ENCODE assay signal across 8 cellular contexts in genomic region chr7:42237162-42237821, GRCh38. TPM values are rescaled to one million over a fixed set of nuclear protein-coding genes. Genes with fewer than 3 reads are reported as not detected.
DNase-seq lines count a peak whose midpoint lies in the region; ATAC-seq and TF ChIP-seq lines count a peak whose summit lies in the region.

Gene GLI3, minus strand, starts transcription at chr7:42237209. Its CDS starts 13,956 bp downstream, at chr7:42223253.

- TF ChIP-seq EP300 in ovary (IDR thresholded peaks at IDR 0.05) = peak; percentile 24

- no peaks in the 10 kb centered on the region for H3K79me2 ChIP-seq in MM.1S (ENCODE audit: low read length)

- no peaks in the 10 kb centered on the region for H3K9me2 ChIP-seq in MM.1S (replicated peaks; ENCODE audit: insufficient read depth, low read length)

- H3F3A ChIP-seq in MM.1S (ENCODE audit: insufficient read depth, low read length) = no peaks in the 10 kb centered on the region

- H3K27me3 ChIP-seq in MM.1S (replicated peaks; ENCODE audit: insufficient read depth, low read length) (no peaks in the 10 kb centered on the region), adrenal gland (no peaks in the 10 kb centered on the region), heart left ventricle (peaks cover 0 to 40% (median 0%) of the 10 kb centered on the region in 9 donors), ovary (no peaks in the 10 kb centered on the region)

- no peaks in the 10 kb centered on the region for H4K20me1 ChIP-seq in MM.1S (ENCODE audit: insufficient read depth, low read length)

- no peaks in the 10 kb centered on the region for H3K4me1 ChIP-seq in MM.1S (ENCODE audit: low read length)
- H3K4me1 ChIP-seq in adrenal gland (replicated peaks in 1 of 2) = peaks cover 8 to 19% of the 10 kb centered on the region in 2 donors
- peaks cover 0 to 16% (median 8%) of the 10 kb centered on the region in 12 donors for H3K4me1 ChIP-seq in heart left ventricle
- peaks cover 1% of the 10 kb centered on the region for H3K4me1 ChIP-seq in ovary (ENCODE audit: insufficient read depth)

- TF ChIP-seq CTCF in MM.1S (IDR thresholded peaks at IDR 0.05; ENCODE audit: low read length) = peak; percentile 11; the same call in 1 of the 2 replicates
- peak in 5 of 6 experiments; percentile 16 to 36 (median 23) for TF ChIP-seq CTCF in adrenal gland (IDR thresholded peaks at IDR 0.05)
- peak in 7 of 12 donors; percentile 6 to 56 (median 27) for TF ChIP-seq CTCF in heart left ventricle (IDR thresholded peaks at IDR 0.05)
- peak in 1 of 3 donors; percentile 41 for TF ChIP-seq CTCF in ovary (IDR thresholded peaks at IDR 0.05)

- H3K27ac ChIP-seq in MM.1S (ENCODE audit: low read length) = peak within 1 kb of the TSS; percentile 75; the same call in 1 of the 2 replicates
- H3K27ac ChIP-seq in adrenal gland = peak within 1 kb of the TSS; percentile 59 to 94 (median 93)
- peak within 1 kb of the TSS; percentile 64 to 95 (median 86) for H3K27ac ChIP-seq in heart left ventricle
- peak within 1 kb of the TSS; percentile 94 to 98 for H3K27ac ChIP-seq in ovary

- H3K36me3 ChIP-seq in MM.1S (replicated peaks; ENCODE audit: insufficient read depth, low read length) (no peaks in the 10 kb centered on the region), adrenal gland (replicated peaks in 1 of 2) (no peaks in the 10 kb centered on the region), heart left ventricle (no peaks in the 10 kb centered on the region), ovary (no peaks in the 10 kb centered on the region)

- H2AFZ ChIP-seq in MM.1S (ENCODE audit: low read length) = peak within 1 kb of the TSS; percentile 85

- peak within 1 kb of the TSS; percentile 96 for H3K4me2 ChIP-seq in MM.1S (ENCODE audit: low read depth, low read length)

- WGBS in adrenal gland, 4 donors = 1 to 2% (median 1%) methylated on average over 34 to 58 of the region's 58 CpGs
- WGBS in heart left ventricle, 4 donors = 0 to 1% (median 1%) methylated on average over 48 to 58 of the region's 58 CpGs
- 0 to 1% (median 1%) methylated on average over 58 of the region's 58 CpGs for WGBS in ovary, 3 donors

- ATAC-seq in heart left ventricle = peak; percentile 85 to 90 (median 90)

- peak within 1 kb of the TSS; percentile 64 for H3K9ac ChIP-seq in MM.1S (ENCODE audit: low read length)

- intact Hi-C loops in adrenal gland (cut with DNase I) (no loop called here), heart left ventricle (cut with DNase I) (loop anchor here in 4 of 10 donors (2.0 to 10.0 kb wide), 5 partner anchors 248 to 458 kb away; no protein-coding TSS in a partner anchor), ovary (cut with DNase I) (loop anchor here in 1 of 4 donors (5.0 kb wide), 2 partner anchors 40 to 295 kb away; no protein-coding TSS in a partner anchor)

- peak in 1 of 2 donors; percentile 68 for TF ChIP-seq POLR2A in adrenal gland (IDR thresholded peaks at IDR 0.05)
- TF ChIP-seq POLR2A in heart left ventricle (IDR thresholded peaks at IDR 0.05) = peak in 1 of 2 donors; percentile 41
- peak; percentile 55 for TF ChIP-seq POLR2A in ovary (IDR thresholded peaks at IDR 0.05)

- peak within 1 kb of the TSS; percentile 85 for H3K4me3 ChIP-seq in MM.1S (ENCODE audit: low read length)
- H3K4me3 ChIP-seq in adrenal gland = peak within 1 kb of the TSS; percentile 23 to 93 (median 72)
- H3K4me3 ChIP-seq in heart left ventricle = peak within 1 kb of the TSS; percentile 42 to 95 (median 79)
- peak within 1 kb of the TSS; percentile 64 for H3K4me3 ChIP-seq in ovary

- DNase-seq in NCI-H82 (lab: John Stamatoyannopoulos, UW) (peak; percentile 57), NCI-H82 treated with DMSO at 0.1 percent for 48 hours (lab: John Stamatoyannopoulos, UW; ENCODE audit: unreplicated experiment) (no peak), GOT3 (lab: John Stamatoyannopoulos, UW) (peak; percentile 76), MM.1S (peak; percentile 86), adrenal gland (peak; percentile 84 to 90 (median 87)), heart left ventricle (peak; percentile 88 to 89 (median 89)), ovary (peak; percentile 89 to 92 (median 90)), AML-193 (lab: John Stamatoyannopoulos, UW) (no peak)

- no peaks in the 10 kb centered on the region for H3K9me3 ChIP-seq in MM.1S (replicated peaks; ENCODE audit: insufficient read depth, low read length)
- H3K9me3 ChIP-seq in adrenal gland (replicated peaks in 1 of 3) = no peaks in the 10 kb centered on the region
- H3K9me3 ChIP-seq in heart left ventricle = no peaks in the 10 kb centered on the region
- H3K9me3 ChIP-seq in ovary = no peaks in the 10 kb centered on the region

RNA-seq across cellular contexts. Expression of gene GLI3, which starts in this region (rescaled TPM):
- total RNA-seq in adrenal gland (10 to 100 TPM in 3 of 8 donors, 1 to 10 TPM in 5; 2.7 to 18.0 (median 6.5) TPM), heart left ventricle (10 to 100 TPM in 1 of 9 donors, 1 to 10 TPM in 8; 2.0 to 14.4 (median 6.4) TPM), ovary (10 to 100 TPM; 10.3 to 67.1 (median 54.2) TPM)
- polyA plus RNA-seq in adrenal gland (1 to 10 TPM; 1.1 to 2.4 (median 1.7) TPM), heart left ventricle (1 to 10 TPM in 1 of 2 donors, under 1 TPM in 1; 0.50 to 2.3 TPM), ovary (10 to 100 TPM in 1 of 2 donors, 1 to 10 TPM in 1; 9.5 to 18.0 TPM)

Comparison
In these comparisons a context has a peak if more than half of its experiments do, and no peak if none do; other contexts are left out.
1. DNase-seq: peak in NCI-H82 (single experiment), GOT3 (single experiment), MM.1S (single experiment), adrenal gland (7 of 7), heart left ventricle (5 of 5) and ovary (5 of 5); none in NCI-H82 treated with DMSO at 0.1 percent for 48 hours (single experiment) and AML-193 (0 of 2).
2. Peak in every context shown above with its lines, with median percentiles within 50 percentile points of each other: H3K27ac ChIP-seq and H3K4me3 ChIP-seq.